Comparison of ENCODE assay signal across 29 cellular contexts in genomic region chr5:32869216-32869615, GRCh38.
DNase-seq lines count a peak whose midpoint lies in the region; ATAC-seq, FAIRE-seq and TF ChIP-seq lines count a peak whose summit lies in the region.
"Had no signal": no experiment of that assay in that cellular context is flagged by ENCODE, and none has a peak within 500 bp of the region (broad histone marks: within the 10 kb centered on the region; RNA-seq: fewer than 3 reads in every experiment).

No MANE protein-coding gene starts in this region.

- H4K20me1 ChIP-seq in IMR-90 (ENCODE audit: insufficient read depth, low read length): no peaks in the 10 kb centered on the region
- no peaks in the 10 kb centered on the region for H4K20me1 ChIP-seq in astrocyte (ENCODE audit: insufficient read depth, low read length)

- WGBS in IMR-90 (ENCODE audit: extremely low coverage in 2 of 2, insufficient read length in 1 of 2), 2 experiments: 100% methylated on average over 1 of the region's 3 CpGs; no CpG with 5 or more reads in 1 of the 2 experiments

- peaks cover 4% of the 10 kb centered on the region for H3K4me1 Mint-ChIP-seq in astrocyte (ENCODE audit: low read depth, unreplicated experiment)
- no peaks in the 10 kb centered on the region for H3K4me1 Mint-ChIP-seq in activated CD4-positive, alpha-beta T cell treated with anti-CD3 and anti-CD28 coated beads for 36 hours
- H3K4me1 Mint-ChIP-seq: activated CD4-positive, alpha-beta T cell treated with anti-CD3 and anti-CD28 coated beads, Interleukin-2, amount 10 ng/mL, durations not matched to agents 24 days and 14 days; activated CD8-positive, alpha-beta memory T cell treated with anti-CD3 and anti-CD28 coated beads, Interleukin-2, amount 10 ng/mL, durations not matched to agents 7 days and 5 days; CD4-positive, CD25-positive, alpha-beta regulatory T cell; central memory CD8-positive, alpha-beta T cell; stimulated activated memory B cell treated with anti-CD40 and anti-IgM and Interleukin-4, amounts not matched to agents 10 μg/mL and 1 μg/mL and 100 μg/mL, for 72 hours; T-helper 17 cell had no signal

- FAIRE-seq in astrocyte (lab: Jason Lieb, UNC): peak; percentile 81
- FAIRE-seq: D721Med, endothelial cell of umbilical vein, GM19239 had no signal

- no peak overlapping the region for H4K5ac ChIP-seq in IMR-90 (ENCODE audit: low read depth, low read length)

- H3K4me2 ChIP-seq in IMR-90 (ENCODE audit: low read depth, low read length): no peak overlapping the region
- H3K4me2 ChIP-seq in astrocyte (ENCODE audit: low read length): peak overlapping the region; percentile 43

- no peak overlapping the region for H3K9ac ChIP-seq in IMR-90 (ENCODE audit: low read depth, low read length)
- H3K9ac ChIP-seq in astrocyte (ENCODE audit: low read length): no peak overlapping the region

- no peak for TF ChIP-seq RAD21 in IMR-90 (IDR thresholded peaks at IDR 0.05; ENCODE audit: low read length)

- TF ChIP-seq CTCF in IMR-90 (conservative IDR thresholded peaks at IDR 0.05; ENCODE audit: low read depth, low read length) (no peak), astrocyte (IDR thresholded peaks at IDR 0.05; ENCODE audit: insufficient read depth, low read depth, low read length) (no peak)

- H3K27ac Mint-ChIP-seq in astrocyte (ENCODE audit: unreplicated experiment): no peak overlapping the region
- no peak overlapping the region for H3K27ac Mint-ChIP-seq in activated CD4-positive, alpha-beta T cell treated with anti-CD3 and anti-CD28 coated beads for 36 hours
- H3K27ac Mint-ChIP-seq: activated CD4-positive, alpha-beta T cell treated with anti-CD3 and anti-CD28 coated beads, Interleukin-2, amount 10 ng/mL, durations not matched to agents 24 days and 14 days; activated CD8-positive, alpha-beta memory T cell treated with anti-CD3 and anti-CD28 coated beads, Interleukin-2, amount 10 ng/mL, durations not matched to agents 7 days and 5 days; activated naive CD4-positive, alpha-beta T cell treated with anti-CD3 and anti-CD28 coated beads for 36 hours; CD4-positive, CD25-positive, alpha-beta regulatory T cell; natural killer cell treated with Interleukin-12 subunit alpha and Interleukin-12 subunit beta and Interleukin-15 and Interleukin-18, amount 100 ng/mL, for 72 hours; stimulated activated memory B cell treated with anti-CD40 and anti-IgM and Interleukin-4, amounts not matched to agents 10 μg/mL and 1 μg/mL and 100 μg/mL, for 72 hours; T-helper 17 cell had no signal

- H3K4me3 Mint-ChIP-seq in astrocyte (ENCODE audit: unreplicated experiment): no peak overlapping the region
- no peak overlapping the region for H3K4me3 Mint-ChIP-seq in activated CD4-positive, alpha-beta T cell treated with anti-CD3 and anti-CD28 coated beads for 36 hours
- H3K4me3 Mint-ChIP-seq: activated CD4-positive, alpha-beta T cell treated with anti-CD3 and anti-CD28 coated beads, Interleukin-2, amount 10 ng/mL, durations not matched to agents 24 days and 14 days; activated CD8-positive, alpha-beta memory T cell treated with anti-CD3 and anti-CD28 coated beads, Interleukin-2, amount 10 ng/mL, durations not matched to agents 7 days and 5 days; activated naive CD4-positive, alpha-beta T cell treated with anti-CD3 and anti-CD28 coated beads for 36 hours; CD4-positive, CD25-positive, alpha-beta regulatory T cell; central memory CD8-positive, alpha-beta T cell; natural killer cell treated with Interleukin-12 subunit alpha and Interleukin-12 subunit beta and Interleukin-15 and Interleukin-18, amount 100 ng/mL, for 72 hours; stimulated activated memory B cell treated with anti-CD40 and anti-IgM and Interleukin-4, amounts not matched to agents 10 μg/mL and 1 μg/mL and 100 μg/mL, for 72 hours; T-helper 17 cell had no signal

- H3K36me3 ChIP-seq in IMR-90 (ENCODE audit: control insufficient read depth, insufficient read depth, low read length) (no peaks in the 10 kb centered on the region), astrocyte (ENCODE audit: insufficient read depth, low read length) (no peaks in the 10 kb centered on the region)
- H3K36me3 ChIP-seq: left ventricle myocardium inferior, spleen, suprapubic skin had no signal

- no peaks in the 10 kb centered on the region for H3K36me3 Mint-ChIP-seq in astrocyte (ENCODE audit: low read depth, unreplicated experiment)
- H3K36me3 Mint-ChIP-seq in activated CD4-positive, alpha-beta T cell treated with anti-CD3 and anti-CD28 coated beads for 36 hours (ENCODE audit: low read depth): no peaks in the 10 kb centered on the region
- H3K36me3 Mint-ChIP-seq: activated CD8-positive, alpha-beta memory T cell treated with anti-CD3 and anti-CD28 coated beads, Interleukin-2, amount 10 ng/mL, durations not matched to agents 7 days and 5 days; CD4-positive, CD25-positive, alpha-beta regulatory T cell; stimulated activated memory B cell treated with anti-CD40 and anti-IgM and Interleukin-4, amounts not matched to agents 10 μg/mL and 1 μg/mL and 100 μg/mL, for 72 hours had no signal

- intact Hi-C loops in IMR-90 (cut with micrococcal nuclease): no loop called here
- intact Hi-C loops in activated CD4-positive, alpha-beta T cell treated with anti-CD3 and anti-CD28 coated beads for 36 hours (cut with DNase I, micrococcal nuclease): no loop called here

- no peaks in the 10 kb centered on the region for H3K9me1 ChIP-seq in IMR-90 (ENCODE audit: insufficient read depth, low read length)

- no peak overlapping the region for H4K8ac ChIP-seq in IMR-90 (ENCODE audit: low read depth in 2 of 2, low read length in 2 of 2)

- H3K14ac ChIP-seq in IMR-90 (replicated peaks; ENCODE audit: low read depth, low read length): no peak overlapping the region

- no peak overlapping the region for H3K23ac ChIP-seq in IMR-90 (ENCODE audit: low read depth, low read length)

- dilution Hi-C loops in IMR-90 (cut with HindIII; ENCODE audit: low sequenced_read_pairs, unreplicated experiment): no loop called here

- no peaks in the 10 kb centered on the region for H3K79me2 ChIP-seq in astrocyte (ENCODE audit: insufficient read depth, low read length)

- no peak overlapping the region for H4K91ac ChIP-seq in IMR-90 (ENCODE audit: insufficient read depth, low read depth, low read length)

- peaks cover 4% of the 10 kb centered on the region for H3K9me3 ChIP-seq in IMR-90 (ENCODE audit: control insufficient read depth, insufficient read depth, low read length)
- H3K9me3 ChIP-seq in astrocyte (ENCODE audit: insufficient read depth, low read depth, low read length): no peaks in the 10 kb centered on the region

- no peak for TF ChIP-seq POLR2A in IMR-90 (IDR thresholded peaks at IDR 0.05; ENCODE audit: low read depth, low read length)

- no peak overlapping the region for H3K4me3 ChIP-seq in IMR-90 (ENCODE audit: insufficient read depth, low read depth, low read length)
- no peak overlapping the region for H3K4me3 ChIP-seq in astrocyte (ENCODE audit: insufficient read depth, low read depth, low read length)
- H3K4me3 ChIP-seq: left ventricle myocardium inferior, spleen, suprapubic skin had no signal

- no peak overlapping the region for H2AK9ac ChIP-seq in IMR-90 (replicated peaks; ENCODE audit: low read depth, low read length, poor library complexity)

- no peaks in the 10 kb centered on the region for H3K27me3 ChIP-seq in IMR-90 (ENCODE audit: control insufficient read depth, insufficient read depth, low read length)
- no peaks in the 10 kb centered on the region for H3K27me3 ChIP-seq in astrocyte (ENCODE audit: insufficient read depth, low read length)
- H3K27me3 ChIP-seq: foreskin keratinocyte, spleen, suprapubic skin had no signal

- POLR2A ChIA-PET in IMR-90 (lab: Charles Lee; ENCODE audit: unreplicated experiment): no interaction called here
- POLR2A ChIA-PET in activated CD4-positive, alpha-beta T cell treated with anti-CD3 and anti-CD28 coated beads for 36 hours (lab: Charles Lee): no interaction called here

- H3K79me1 ChIP-seq in IMR-90 (ENCODE audit: low read depth in 1 of 2, low read length in 2 of 2): no peaks in the 10 kb centered on the region

- no peak overlapping the region for H3K18ac ChIP-seq in IMR-90 (ENCODE audit: low read depth, low read length)

- no peak overlapping the region for H2BK20ac ChIP-seq in IMR-90 (ENCODE audit: low read depth, low read length)

- no peak overlapping the region for H2BK15ac ChIP-seq in IMR-90 (ENCODE audit: low read depth, low read length)

- no peak overlapping the region for H2BK5ac ChIP-seq in IMR-90 (ENCODE audit: low read depth, low read length, poor library complexity, severe bottlenecking)

- no peak overlapping the region for H3K56ac ChIP-seq in IMR-90 (ENCODE audit: extremely low read depth, insufficient read depth, low read length)

- H3K27me3 Mint-ChIP-seq in astrocyte (ENCODE audit: low read depth, unreplicated experiment): no peaks in the 10 kb centered on the region
- H3K27me3 Mint-ChIP-seq in activated CD4-positive, alpha-beta T cell treated with anti-CD3 and anti-CD28 coated beads for 36 hours: no peaks in the 10 kb centered on the region
- H3K27me3 Mint-ChIP-seq: activated CD4-positive, alpha-beta T cell treated with anti-CD3 and anti-CD28 coated beads, Interleukin-2, amount 10 ng/mL, durations not matched to agents 24 days and 14 days; activated CD8-positive, alpha-beta memory T cell treated with anti-CD3 and anti-CD28 coated beads, Interleukin-2, amount 10 ng/mL, durations not matched to agents 7 days and 5 days; CD4-positive, CD25-positive, alpha-beta regulatory T cell; central memory CD8-positive, alpha-beta T cell; stimulated activated memory B cell treated with anti-CD40 and anti-IgM and Interleukin-4, amounts not matched to agents 10 μg/mL and 1 μg/mL and 100 μg/mL, for 72 hours; T-helper 17 cell had no signal

- in situ Hi-C loops in IMR-90 (cut with MboI; ENCODE audit: low sequenced_read_pairs): no loop called here

- H3K27ac ChIP-seq in IMR-90 (ENCODE audit: insufficient read depth, low read length): no peak overlapping the region
- peak overlapping the region; percentile 35 for H3K27ac ChIP-seq in astrocyte (ENCODE audit: low read depth, low read length)
- H3K27ac ChIP-seq: foreskin keratinocyte, left ventricle myocardium inferior, spleen, suprapubic skin had no signal

- ATAC-seq in IMR-90 (ENCODE audit: low read depth) (peak; percentile 72), GM21526 (IDR thresholded peaks at IDR 0.05; ENCODE audit: low FRiP score, unreplicated experiment) (no peak), GM21381 (IDR thresholded peaks at IDR 0.05; ENCODE audit: unreplicated experiment) (no peak)
- ATAC-seq in activated CD4-positive, alpha-beta T cell treated with anti-CD3 and anti-CD28 coated beads for 36 hours: no peak
- ATAC-seq: activated CD8-positive, alpha-beta memory T cell treated with anti-CD3 and anti-CD28 coated beads, Interleukin-2, amount 10 ng/mL, durations not matched to agents 7 days and 5 days; foreskin keratinocyte; natural killer cell treated with Interleukin-12 subunit alpha and Interleukin-12 subunit beta and Interleukin-15 and Interleukin-18, amount 100 ng/mL, for 72 hours; stimulated activated memory B cell treated with anti-CD40 and anti-IgM and Interleukin-4, amounts not matched to agents 10 μg/mL and 1 μg/mL and 100 μg/mL, for 72 hours; T-helper 17 cell had no signal

- DNase-seq in AG20443 (ENCODE audit: low spot score) (peak; percentile 57), IMR-90 (peak; percentile 60), astrocyte (ENCODE audit: low read depth) (peak; percentile 83), kidney tubule cell (ENCODE audit: low spot score) (peak; percentile 41), mucosa of gallbladder (ENCODE audit: low spot score) (no peak)
- DNase-seq in activated CD4-positive, alpha-beta T cell treated with anti-CD3 and anti-CD28 coated beads for 36 hours: no peak
- DNase-seq: activated CD4-positive, alpha-beta T cell treated with anti-CD3 and anti-CD28 coated beads, Interleukin-2, amount 10 ng/mL, durations not matched to agents 24 days and 14 days; activated CD8-positive, alpha-beta memory T cell treated with anti-CD3 and anti-CD28 coated beads, Interleukin-2, amount 10 ng/mL, durations not matched to agents 7 days and 5 days; activated naive CD4-positive, alpha-beta T cell treated with anti-CD3 and anti-CD28 coated beads for 36 hours; CD4-positive, CD25-positive, alpha-beta regulatory T cell; foreskin keratinocyte; KBM-7; left ventricle myocardium inferior; midbrain; NCI-H146; NCI-H2171; RPMI8226; spleen; stimulated activated CD4-positive, alpha-beta T cell treated with anti-CD3 and anti-CD28 coated beads, Interleukin-2, amount 100 ng/mL, for 48 hours; T-helper 17 cell had no signal

- CTCF ChIA-PET in IMR-90 (lab: Yijun Ruan, JAX): no interaction called here
- CTCF ChIA-PET in activated CD4-positive, alpha-beta T cell treated with anti-CD3 and anti-CD28 coated beads for 36 hours (lab: Charles Lee): no interaction called here

- H2AK5ac ChIP-seq in IMR-90 (ENCODE audit: low read depth, low read length): no peak overlapping the region

- no peak overlapping the region for H2BK120ac ChIP-seq in IMR-90 (ENCODE audit: low read depth, low read length)

- no peak overlapping the region for H2AFZ ChIP-seq in IMR-90 (replicated peaks; ENCODE audit: low read length, poor library complexity)
- no peak overlapping the region for H2AFZ ChIP-seq in astrocyte (ENCODE audit: low read depth, low read length)

- peaks cover 11% of the 10 kb centered on the region for H3K9me3 Mint-ChIP-seq in astrocyte (ENCODE audit: unreplicated experiment)
- H3K9me3 Mint-ChIP-seq in activated CD4-positive, alpha-beta T cell treated with anti-CD3 and anti-CD28 coated beads for 36 hours (ENCODE audit: low read depth): peaks cover 12% of the 10 kb centered on the region

- H3K4me1 ChIP-seq in IMR-90 (ENCODE audit: control insufficient read depth, insufficient read depth, low read length) (peaks cover 1% of the 10 kb centered on the region; the same call in 1 of the 2 replicates), astrocyte (ENCODE audit: insufficient read depth, low read length) (peaks cover 10% of the 10 kb centered on the region)
- H3K4me1 ChIP-seq: foreskin keratinocyte, left ventricle myocardium inferior, spleen, suprapubic skin had no signal

- no peak overlapping the region for H3K4ac ChIP-seq in IMR-90 (ENCODE audit: low read depth, low read length)

- no TSS peak for BruUV-seq in IMR-90 (replicated peaks; lab: Mats Ljungman, UMichigan)

Comparison
In these comparisons a context has a peak if more than half of its experiments do, and no peak if none do; other contexts are left out.
1. DNase-seq: peak in AG20443 (single experiment), IMR-90 (single experiment), astrocyte (single experiment) and kidney tubule cell (single experiment); none in mucosa of gallbladder (single experiment) and activated CD4-positive, alpha-beta T cell treated with anti-CD3 and anti-CD28 coated beads for 36 hours (single experiment).